ENCODE assay signal across 8 cellular contexts in genomic region chr14:24137529-24138395, GRCh38. TPM values are rescaled to one million over a fixed set of nuclear protein-coding genes. Genes with fewer than 3 reads are reported as not detected.
DNase-seq lines count a peak whose midpoint lies in the region; ATAC-seq, FAIRE-seq and TF ChIP-seq lines count a peak whose summit lies in the region.
"Had no signal": no experiment of that assay in that cellular context is flagged by ENCODE, and none has a peak within 500 bp of the region (broad histone marks: within the 10 kb centered on the region; RNA-seq: fewer than 3 reads in every experiment).

No MANE protein-coding gene starts in this region.

- no peaks in the 10 kb centered on the region for H4K20me1 ChIP-seq in GM12878 (ENCODE audit: control insufficient read depth, insufficient read depth)

- no peak overlapping the region for H2AFZ ChIP-seq in GM12878 (ENCODE audit: control insufficient read depth, low read depth, low read length)

- H3K27me3 ChIP-seq in GM12878 (replicated peaks in 1 of 2; ENCODE audit: control insufficient read depth in 2 of 2, insufficient read depth in 2 of 2, low read length in 1 of 2): no peaks in the 10 kb centered on the region
- H3K27me3 ChIP-seq: testis had no signal

- SMC1A ChIA-PET in GM12878 (lab: Charles Lee; ENCODE audit: uncharacterized antibody, unreplicated experiment): interaction anchor here (0.6 to 7.7 kb wide), 11 partner anchors 8 to 170 kb away, joined by 3 to 70 read pairs (median 4); partner anchors contain the start of genes CIDEB, DCAF11, IRF9 and NRL

- intact Hi-C loops in GM12878 (cut with micrococcal nuclease; ENCODE audit: unreplicated experiment): no loop called here

- CTCF ChIA-PET in activated CD4-positive, alpha-beta T cell treated with anti-CD3 and anti-CD28 coated beads, Interleukin-2, amount 10 ng/mL, durations not matched to agents 7 days and 5 days (lab: Charles Lee): interaction anchor here (0.5 to 7.6 kb wide), 14 partner anchors 10 to 193 kb away, joined by 3 to 62 read pairs (median 4); partner anchors contain the start of genes DCAF11, IRF9, NRL and PSME2
- CTCF ChIA-PET in GM12878 (lab: Yijun Ruan, JAX): interaction anchor here (0.6 to 4.9 kb wide), 9 partner anchors 9 to 170 kb away, joined by 3 to 39 read pairs (median 6); partner anchors contain the start of genes CIDEB, DCAF11, IRF9 and NRL

- TF ChIP-seq CTCF in GM12878 (IDR thresholded peaks at IDR 0.05 in 2 of 3, conservative IDR thresholded peaks at IDR 0.05 in 1 of 3; ENCODE audit: control insufficient read depth in 2 of 3, extremely low read depth in 1 of 3, insufficient read depth in 1 of 3, low read depth in 3 of 3, low read length in 3 of 3): no peak

- H3K4me2 ChIP-seq in GM12878 (ENCODE audit: control insufficient read depth, insufficient read depth): peak overlapping the region; percentile 81

- POLR2A ChIA-PET in activated CD4-positive, alpha-beta T cell treated with anti-CD3 and anti-CD28 coated beads, Interleukin-2, amount 10 ng/mL, durations not matched to agents 7 days and 5 days (lab: Charles Lee): interaction anchor here (1.7 to 1.8 kb wide), 2 partner anchors 9 to 23 kb away, joined by 6 to 8 read pairs; partner anchors contain the start of genes IRF9, PSME2 and RNF31
- POLR2A ChIA-PET in GM12878 (lab: Charles Lee): interaction anchor here (0.7 to 11.6 kb wide), 8 partner anchors 10 to 95 kb away, joined by 3 to 276 read pairs (median 9); partner anchors contain the start of genes DCAF11, IRF9, NRL and PSME2

- H3K4me3 ChIP-seq in GM12878: peak overlapping the region; percentile 99; the same call in 1 of the 2 replicates
- H3K4me3 ChIP-seq: testis had no signal

- H3K9ac ChIP-seq in GM12878 (ENCODE audit: control insufficient read depth, insufficient read depth, low read length): peak overlapping the region; percentile 96

- peaks cover 55% of the 10 kb centered on the region for H3K79me2 ChIP-seq in GM12878 (ENCODE audit: control insufficient read depth, insufficient read depth, low read length)

- BruUV-seq in GM12878 (replicated peaks; lab: Mats Ljungman, UMichigan): no TSS peak

- no peak for DNase-seq in activated CD4-positive, alpha-beta T cell treated with anti-CD3 and anti-CD28 coated beads, Interleukin-2, amount 10 ng/mL, durations not matched to agents 7 days and 5 days
- DNase-seq in activated CD4-positive, alpha-beta T cell treated with anti-CD3 and anti-CD28 coated beads, Interleukin-2, amount 50 U/mL, for 1 hour: no peak
- DNase-seq in GM12878 (ENCODE audit: low read depth, low spot score) (no peak), NCI-H2081 treated with DMSO at 0.1 percent for 48 hours (lab: John Stamatoyannopoulos, UW) (no peak), AML-193 (lab: John Stamatoyannopoulos, UW) (no peak)
- DNase-seq in stimulated activated naive CD8-positive, alpha-beta T cell treated with anti-CD3 and anti-CD28 coated beads, Interleukin-15, amount 100 ng/mL, for 72 hours: no peak
- DNase-seq: NCI-H1105 treated with DMSO at 0.1 percent for 48 hours, testis had no signal

- peak overlapping the region; percentile 95 for H3K27ac ChIP-seq in GM12878 (ENCODE audit: control insufficient read depth, insufficient read depth)

- no peak for TF ChIP-seq RAD21 in GM12878 (IDR thresholded peaks at IDR 0.05; ENCODE audit: insufficient read depth, low read depth, low read length)

- WGBS in GM12878 (ENCODE audit: insufficient coverage, insufficient replicate concordance, low lambda C conversion rate, missing lambda C conversion rate): 82% methylated on average over 8 of the region's 8 CpGs

- H3K9me3 ChIP-seq in GM12878 (replicated peaks; ENCODE audit: control insufficient read depth, insufficient read depth, low read length): no peaks in the 10 kb centered on the region
- H3K9me3 ChIP-seq: testis had no signal

- no peak for FAIRE-seq in GM12878 (lab: Jason Lieb, UNC)

- ATAC-seq in GM12878: no peak
- no peak for ATAC-seq in stimulated activated naive CD8-positive, alpha-beta T cell treated with anti-CD3 and anti-CD28 coated beads, Interleukin-15, amount 100 ng/mL, for 72 hours

- peak overlapping the region; percentile 93 for H3K27ac Mint-ChIP-seq in activated CD4-positive, alpha-beta T cell treated with anti-CD3 and anti-CD28 coated beads, Interleukin-2, amount 10 ng/mL, durations not matched to agents 7 days and 5 days
- H3K27ac Mint-ChIP-seq in stimulated activated naive CD8-positive, alpha-beta T cell treated with anti-CD3 and anti-CD28 coated beads, Interleukin-15, amount 100 ng/mL, for 72 hours: peak overlapping the region in 1 of 2 donors; percentile 94

- RAD21 ChIA-PET in GM12878 (lab: Charles Lee; ENCODE audit: unreplicated experiment): interaction anchor here (0.8 to 6.8 kb wide), 8 partner anchors 9 to 105 kb away, joined by 3 to 69 read pairs (median 6); partner anchors contain the start of genes DCAF11, IPO4, IRF9 and NRL

- in situ Hi-C loops in GM12878 (cut with MboI): no loop called here

- no peak for TF ChIP-seq POLR2A in GM12878 (IDR thresholded peaks at IDR 0.05; ENCODE audit: low read depth, low read length)

- H3K4me1 ChIP-seq in GM12878 (ENCODE audit: control insufficient read depth, insufficient read depth, low read length): peaks cover 37% of the 10 kb centered on the region

- no peak for TF ChIP-seq EP300 in GM12878 (IDR thresholded peaks at IDR 0.05; ENCODE audit: borderline replicate concordance in 1 of 2, control insufficient read depth in 1 of 2, low read depth in 2 of 2, low read length in 2 of 2)

- H3K4me1 Mint-ChIP-seq in activated CD4-positive, alpha-beta T cell treated with anti-CD3 and anti-CD28 coated beads, Interleukin-2, amount 10 ng/mL, durations not matched to agents 7 days and 5 days: peaks cover 50% of the 10 kb centered on the region
- peaks cover 60% of the 10 kb centered on the region for H3K4me1 Mint-ChIP-seq in stimulated activated naive CD8-positive, alpha-beta T cell treated with anti-CD3 and anti-CD28 coated beads, Interleukin-15, amount 100 ng/mL, for 72 hours

- H3K36me3 ChIP-seq in GM12878 (ENCODE audit: control insufficient read depth in 2 of 2, insufficient read depth in 2 of 2, low read length in 1 of 2): peaks cover 12 to 13% of the 10 kb centered on the region in 2 experiments

- H3K4me3 Mint-ChIP-seq in activated CD4-positive, alpha-beta T cell treated with anti-CD3 and anti-CD28 coated beads, Interleukin-2, amount 10 ng/mL, durations not matched to agents 7 days and 5 days: peak overlapping the region; percentile 94
- peak overlapping the region; percentile 91 to 98 for H3K4me3 Mint-ChIP-seq in stimulated activated naive CD8-positive, alpha-beta T cell treated with anti-CD3 and anti-CD28 coated beads, Interleukin-15, amount 100 ng/mL, for 72 hours

- H3K27me3 Mint-ChIP-seq in activated CD4-positive, alpha-beta T cell treated with anti-CD3 and anti-CD28 coated beads, Interleukin-2, amount 10 ng/mL, durations not matched to agents 7 days and 5 days: no peaks in the 10 kb centered on the region
- H3K27me3 Mint-ChIP-seq in stimulated activated naive CD8-positive, alpha-beta T cell treated with anti-CD3 and anti-CD28 coated beads, Interleukin-15, amount 100 ng/mL, for 72 hours: no peaks in the 10 kb centered on the region

- no peaks in the 10 kb centered on the region for H3K9me3 Mint-ChIP-seq in activated CD4-positive, alpha-beta T cell treated with anti-CD3 and anti-CD28 coated beads, Interleukin-2, amount 10 ng/mL, durations not matched to agents 7 days and 5 days
- H3K9me3 Mint-ChIP-seq in stimulated activated naive CD8-positive, alpha-beta T cell treated with anti-CD3 and anti-CD28 coated beads, Interleukin-15, amount 100 ng/mL, for 72 hours: no peaks in the 10 kb centered on the region

- H3K36me3 Mint-ChIP-seq in activated CD4-positive, alpha-beta T cell treated with anti-CD3 and anti-CD28 coated beads, Interleukin-2, amount 10 ng/mL, durations not matched to agents 7 days and 5 days (ENCODE audit: low read depth): peaks cover 47% of the 10 kb centered on the region

RNA-seq across cellular contexts. Expression of gene PSME1, which starts 1.8 kb away (rescaled TPM):
- 100 to 1,000 TPM; 498 to 547 TPM for total RNA-seq in activated CD4-positive, alpha-beta T cell treated with anti-CD3 and anti-CD28 coated beads, Interleukin-2, amount 10 ng/mL, durations not matched to agents 7 days and 5 days
- 40.4 and 42.8 TPM in 2 replicates for total RNA-seq in GM12878 (2013; cell fraction: nucleolus; rRNA removed)
- total RNA-seq in GM12878 (2014; rRNA removed) (324 and 373 TPM in 2 replicates), GM12878 (2014; rRNA removed; fragmentation: Illumina TruSeq; extraction: Trizol) (367 and 377 TPM in 2 replicates), GM12878 (2021) (396 and 402 TPM in 2 replicates)
- polyA plus RNA-seq in GM12878 (2011; ENCODE audit: low read depth): 326 TPM
- polyA plus RNA-seq in GM12878 (2011; rRNA removed) (138 and 250 TPM in 2 replicates), GM12878 (2014; fragmentation: Illumina TruSeq; extraction: Trizol) (354 and 428 TPM in 2 replicates), GM12878 (2014; fragmentation: Nextera tagmentation; extraction: Ambion mirVana) (1,000 to 10,000 TPM; 1,299 to 1,378 TPM), GM12878 (2014; rRNA removed) (248 and 257 TPM in 2 replicates), GM12878 (2016; fragmentation: Nextera tagmentation; extraction: Ambion mirVana) (100 to 1,000 TPM; 769 to 810 TPM)
- 172 and 216 TPM in 2 replicates for polyA plus RNA-seq in GM12878 (2011; cell fraction: cytosol; rRNA removed)
- polyA plus RNA-seq in GM12878 (2011; cell fraction: nucleus; rRNA removed): 219 and 223 TPM in 2 replicates
- polyA plus RNA-seq in GM12878 (2012): 245 and 328 TPM in 2 replicates
- 55.2 and 65.8 TPM in 2 replicates for polyA minus RNA-seq in GM12878 (2011; rRNA and poly(A)+ RNA removed)
- polyA minus RNA-seq in GM12878 (2011; cell fraction: cytosol; rRNA and poly(A)+ RNA removed): 41.1 and 46.6 TPM in 2 replicates
- polyA minus RNA-seq in GM12878 (2011; cell fraction: nucleus; rRNA and poly(A)+ RNA removed): 32.4 and 34.8 TPM in 2 replicates

RNA-seq across cellular contexts. Expression of gene EMC9, which starts 3.6 kb away (rescaled TPM):
- 10 to 100 TPM; 37.1 to 41.0 TPM for total RNA-seq in activated CD4-positive, alpha-beta T cell treated with anti-CD3 and anti-CD28 coated beads, Interleukin-2, amount 10 ng/mL, durations not matched to agents 7 days and 5 days
- 25.2 and 28.8 TPM in 2 replicates for total RNA-seq in GM12878 (2013; cell fraction: nucleolus; rRNA removed)
- total RNA-seq in GM12878 (2014; rRNA removed): 39.5 and 42.6 TPM in 2 replicates
- total RNA-seq in GM12878 (2014; rRNA removed; fragmentation: Illumina TruSeq; extraction: Trizol): 15.8 and 20.2 TPM in 2 replicates
- total RNA-seq in GM12878 (2021): 40.9 and 45.7 TPM in 2 replicates
- 14.2 TPM for polyA plus RNA-seq in GM12878 (2011; ENCODE audit: low read depth)
- 11.6 and 18.1 TPM in 2 replicates for polyA plus RNA-seq in GM12878 (2011; rRNA removed)
- polyA plus RNA-seq in GM12878 (2011; cell fraction: cytosol; rRNA removed): 26.8 and 41.6 TPM in 2 replicates
- 89.7 and 93.0 TPM in 2 replicates for polyA plus RNA-seq in GM12878 (2011; cell fraction: nucleus; rRNA removed)
- polyA plus RNA-seq in GM12878 (2012): 32.5 and 36.2 TPM in 2 replicates
- 10.6 and 15.3 TPM in 2 replicates for polyA plus RNA-seq in GM12878 (2014; fragmentation: Illumina TruSeq; extraction: Trizol)
- polyA plus RNA-seq in GM12878 (2014; fragmentation: Nextera tagmentation; extraction: Ambion mirVana): 10 to 100 TPM; 15.5 to 17.8 TPM
- 44.7 and 46.2 TPM in 2 replicates for polyA plus RNA-seq in GM12878 (2014; rRNA removed)
- polyA plus RNA-seq in GM12878 (2016; fragmentation: Nextera tagmentation; extraction: Ambion mirVana): 10 to 100 TPM; 51.0 to 60.5 TPM
- 18.3 and 23.2 TPM in 2 replicates for polyA minus RNA-seq in GM12878 (2011; rRNA and poly(A)+ RNA removed)
- 6.7 and 11.8 TPM in 2 replicates for polyA minus RNA-seq in GM12878 (2011; cell fraction: cytosol; rRNA and poly(A)+ RNA removed)
- 22.5 and 30.4 TPM in 2 replicates for polyA minus RNA-seq in GM12878 (2011; cell fraction: nucleus; rRNA and poly(A)+ RNA removed)

RNA-seq across cellular contexts. Expression of gene FITM1, which starts 7.3 kb away (rescaled TPM):
- total RNA-seq in activated CD4-positive, alpha-beta T cell treated with anti-CD3 and anti-CD28 coated beads, Interleukin-2, amount 10 ng/mL, durations not matched to agents 7 days and 5 days: 1 to 10 TPM; 1.9 to 2.0 TPM
- total RNA-seq in GM12878 (2013; cell fraction: nucleolus; rRNA removed): 1.5 and 1.8 TPM in 2 replicates
- total RNA-seq in GM12878 (2014; rRNA removed) (1.9 and 2.0 TPM in 2 replicates), GM12878 (2014; rRNA removed; fragmentation: Illumina TruSeq; extraction: Trizol) (0.18 and 0.27 TPM in 2 replicates), GM12878 (2021) (0.64 TPM in 2 replicates)
- not detected for polyA plus RNA-seq in GM12878 (2011; ENCODE audit: low read depth)
- polyA plus RNA-seq in GM12878 (2011; rRNA removed) (0.09 and 0.49 TPM in 2 replicates), GM12878 (2014; fragmentation: Illumina TruSeq; extraction: Trizol) (0.28 TPM in 1 of 2 replicates, not detected in the other), GM12878 (2014; fragmentation: Nextera tagmentation; extraction: Ambion mirVana) (under 1 TPM in 1 of 2 experiments, not detected in 1; 0.11 TPM), GM12878 (2014; rRNA removed) (0.76 and 1.3 TPM in 2 replicates), GM12878 (2016; fragmentation: Nextera tagmentation; extraction: Ambion mirVana) (under 1 TPM in 1 of 2 experiments, not detected in 1; 0.42 TPM)
- polyA plus RNA-seq in GM12878 (2011; cell fraction: cytosol; rRNA removed): 0.67 and 0.97 TPM in 2 replicates
- polyA plus RNA-seq in GM12878 (2011; cell fraction: nucleus; rRNA removed): 2.8 and 3.5 TPM in 2 replicates
- 0.30 and 0.38 TPM in 2 replicates for polyA plus RNA-seq in GM12878 (2012)
- polyA minus RNA-seq in GM12878 (2011; rRNA and poly(A)+ RNA removed): 0.66 and 0.82 TPM in 2 replicates
- 1.6 TPM in 1 of 2 replicates, not detected in the other for polyA minus RNA-seq in GM12878 (2011; cell fraction: cytosol; rRNA and poly(A)+ RNA removed)
- 0.60 and 1.3 TPM in 2 replicates for polyA minus RNA-seq in GM12878 (2011; cell fraction: nucleus; rRNA and poly(A)+ RNA removed)

RNA-seq across cellular contexts. Expression of gene PSME2, which starts 8.6 kb away (rescaled TPM):
- 100 to 1,000 TPM; 644 to 698 TPM for total RNA-seq in activated CD4-positive, alpha-beta T cell treated with anti-CD3 and anti-CD28 coated beads, Interleukin-2, amount 10 ng/mL, durations not matched to agents 7 days and 5 days
- 107 and 115 TPM in 2 replicates for total RNA-seq in GM12878 (2013; cell fraction: nucleolus; rRNA removed)
- total RNA-seq in GM12878 (2014; rRNA removed) (861 and 965 TPM in 2 replicates), GM12878 (2014; rRNA removed; fragmentation: Illumina TruSeq; extraction: Trizol) (713 and 731 TPM in 2 replicates), GM12878 (2021) (554 and 559 TPM in 2 replicates)
- polyA plus RNA-seq in GM12878 (2011; ENCODE audit: low read depth): 477 TPM
- polyA plus RNA-seq in GM12878 (2011; rRNA removed) (409 and 510 TPM in 2 replicates), GM12878 (2014; fragmentation: Illumina TruSeq; extraction: Trizol) (828 and 873 TPM in 2 replicates), GM12878 (2014; fragmentation: Nextera tagmentation; extraction: Ambion mirVana) (1,000 to 10,000 TPM; 3,045 to 3,542 TPM), GM12878 (2014; rRNA removed) (862 and 900 TPM in 2 replicates), GM12878 (2016; fragmentation: Nextera tagmentation; extraction: Ambion mirVana) (1,000 to 10,000 TPM; 1,453 to 1,543 TPM)
- 329 and 453 TPM in 2 replicates for polyA plus RNA-seq in GM12878 (2011; cell fraction: cytosol; rRNA removed)
- 907 and 945 TPM in 2 replicates for polyA plus RNA-seq in GM12878 (2011; cell fraction: nucleus; rRNA removed)
- polyA plus RNA-seq in GM12878 (2012): 335 and 418 TPM in 2 replicates
- polyA minus RNA-seq in GM12878 (2011; rRNA and poly(A)+ RNA removed): 154 and 207 TPM in 2 replicates
- 61.7 and 82.5 TPM in 2 replicates for polyA minus RNA-seq in GM12878 (2011; cell fraction: cytosol; rRNA and poly(A)+ RNA removed)
- 139 and 176 TPM in 2 replicates for polyA minus RNA-seq in GM12878 (2011; cell fraction: nucleus; rRNA and poly(A)+ RNA removed)

RNA-seq across cellular contexts. Expression of gene RNF31, which starts 9.5 kb away (rescaled TPM):
- total RNA-seq in activated CD4-positive, alpha-beta T cell treated with anti-CD3 and anti-CD28 coated beads, Interleukin-2, amount 10 ng/mL, durations not matched to agents 7 days and 5 days: 100 to 1,000 TPM; 147 to 160 TPM
- 123 and 142 TPM in 2 replicates for total RNA-seq in GM12878 (2013; cell fraction: nucleolus; rRNA removed)
- total RNA-seq in GM12878 (2014; rRNA removed) (69.5 and 73.5 TPM in 2 replicates), GM12878 (2014; rRNA removed; fragmentation: Illumina TruSeq; extraction: Trizol) (27.2 and 29.6 TPM in 2 replicates), GM12878 (2021) (87.0 and 92.7 TPM in 2 replicates)
- polyA plus RNA-seq in GM12878 (2011; ENCODE audit: low read depth): 31.8 TPM
- polyA plus RNA-seq in GM12878 (2011; rRNA removed) (12.3 and 20.8 TPM in 2 replicates), GM12878 (2014; fragmentation: Illumina TruSeq; extraction: Trizol) (29.8 and 47.1 TPM in 2 replicates), GM12878 (2014; fragmentation: Nextera tagmentation; extraction: Ambion mirVana) (10 to 100 TPM in 1 of 2 experiments, 1 to 10 TPM in 1; 8.5 to 19.0 TPM), GM12878 (2014; rRNA removed) (61.8 and 66.7 TPM in 2 replicates), GM12878 (2016; fragmentation: Nextera tagmentation; extraction: Ambion mirVana) (10 to 100 TPM; 56.9 to 72.7 TPM)
- 23.5 and 29.2 TPM in 2 replicates for polyA plus RNA-seq in GM12878 (2011; cell fraction: cytosol; rRNA removed)
- polyA plus RNA-seq in GM12878 (2011; cell fraction: nucleus; rRNA removed): 104 and 183 TPM in 2 replicates
- polyA plus RNA-seq in GM12878 (2012): 52.3 and 84.3 TPM in 2 replicates
- 52.4 and 72.1 TPM in 2 replicates for polyA minus RNA-seq in GM12878 (2011; rRNA and poly(A)+ RNA removed)
- polyA minus RNA-seq in GM12878 (2011; cell fraction: cytosol; rRNA and poly(A)+ RNA removed): 15.9 and 20.8 TPM in 2 replicates
- 63.3 and 133 TPM in 2 replicates for polyA minus RNA-seq in GM12878 (2011; cell fraction: nucleus; rRNA and poly(A)+ RNA removed)
